Comparison of ENCODE assay signal across 29 cellular contexts in the genomic region with DNA sequence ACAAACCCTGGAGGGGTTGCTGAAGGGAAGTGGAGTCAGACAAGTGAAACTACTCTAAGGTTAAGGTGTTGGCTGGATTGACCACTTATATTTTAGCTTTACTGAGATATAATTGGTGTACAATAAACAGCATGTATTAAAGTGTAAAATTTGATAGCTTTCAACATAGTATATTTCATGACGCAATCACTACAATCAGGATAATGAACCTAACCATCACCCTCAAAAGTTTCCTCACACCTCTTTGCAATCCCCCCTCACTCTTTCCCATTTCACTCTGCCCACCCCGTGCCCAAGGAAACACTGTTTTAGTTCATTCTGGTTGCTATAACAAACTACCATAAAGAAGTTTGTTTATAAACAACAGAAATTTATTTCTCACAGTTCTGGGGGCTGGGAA.
"Had no signal": no experiment of that assay in that cellular context is flagged by ENCODE, and none has a peak within 500 bp of the region (broad histone marks: within the 10 kb centered on the region; RNA-seq: fewer than 3 reads in every experiment).

No MANE protein-coding gene starts in this region.

- H3K4me1 Mint-ChIP-seq: stimulated activated memory B cell treated with anti-CD40 and anti-IgM and Interleukin-4, amounts not matched to agents 10 μg/mL and 1 μg/mL and 100 μg/mL, for 72 hours had no signal

- H3K36me3 Mint-ChIP-seq: stimulated activated effector memory CD8-positive, alpha-beta T cell treated with anti-CD3 and anti-CD28 coated beads, Interleukin-12 subunit alpha, Interleukin-12 subunit beta, amount 100 ng/mL, for 72 hours; stimulated activated memory B cell treated with anti-CD40 and anti-IgM and Interleukin-4, amounts not matched to agents 10 μg/mL and 1 μg/mL and 100 μg/mL, for 72 hours; type B pancreatic cell had no signal

- ATAC-seq: stimulated activated effector memory CD8-positive, alpha-beta T cell treated with anti-CD3 and anti-CD28 coated beads, Interleukin-12 subunit alpha, Interleukin-12 subunit beta, amount 100 ng/mL, for 72 hours; stimulated activated naive B cell treated with anti-CD40 and anti-IgM and Interleukin-4, amounts not matched to agents 10 μg/mL and 1 μg/mL and 100 μg/mL, for 72 hours; stimulated activated naive CD8-positive, alpha-beta T cell treated with anti-CD3 and anti-CD28 coated beads, Interleukin-15, amount 100 ng/mL, for 72 hours; stimulated activated naive CD8-positive, alpha-beta T cell treated with anti-CD3 and anti-CD28 coated beads, Interleukin-15, Interleukin-2, amounts not matched to agents 100 U/mL and 50 U/mL, for 24 hours; upper lobe of right lung had no signal

- H3K4me1 ChIP-seq: stomach, suprapubic skin, testis, thyroid gland, tibial artery, tibial nerve, transverse colon, upper lobe of left lung, upper lobe of right lung, uterus, vagina had no signal

- H3K27ac ChIP-seq: stomach, suprapubic skin, testis, thoracic aorta, thyroid gland, tibial artery, tibial nerve, transverse colon, upper lobe of left lung, upper lobe of right lung, uterus, vagina had no signal

- H3K4me3 ChIP-seq: stomach, suprapubic skin, testis, thoracic aorta, thyroid gland, tibial artery, tibial nerve, transverse colon, upper lobe of left lung, upper lobe of right lung, uterus, vagina had no signal

- H3K27me3 Mint-ChIP-seq: stimulated activated memory B cell treated with anti-CD40 and anti-IgM and Interleukin-4, amounts not matched to agents 10 μg/mL and 1 μg/mL and 100 μg/mL, for 72 hours; stimulated activated naive CD8-positive, alpha-beta T cell treated with anti-CD3 and anti-CD28 coated beads, Interleukin-15, amount 100 ng/mL, for 72 hours; stimulated activated naive CD8-positive, alpha-beta T cell treated with anti-CD3 and anti-CD28 coated beads, Interleukin-15, Interleukin-2, amounts not matched to agents 100 ng/mL and 50 ng/mL, for 24 hours; type B pancreatic cell had no signal

- H3K27me3 ChIP-seq: stomach, suprapubic skin, testis, thyroid gland, tibial artery, tibial nerve, transverse colon, upper lobe of left lung, upper lobe of right lung, uterus, vagina had no signal

- FAIRE-seq: urothelium cell line had no signal

- DNase-seq: stimulated activated CD4-positive, alpha-beta T cell treated with anti-CD3 and anti-CD28 coated beads, Interleukin-2, amount 100 ng/mL, for 48 hours; stimulated activated CD4-positive, alpha-beta T cell treated with anti-CD3 and anti-CD28 coated beads, Interleukin-4, amount 100 ng/mL, for 1 hour; stimulated activated CD4-positive, alpha-beta T cell treated with anti-CD3 and anti-CD28 coated beads, Interleukin-4, amount 100 ng/mL, for 24 hours; stimulated activated CD4-positive, alpha-beta T cell treated with anti-CD3 and anti-CD28 coated beads, Interleukin-4, amount 100 ng/mL, for 4 hours; stimulated activated CD8-positive, alpha-beta memory T cell treated with anti-CD3 and anti-CD28 coated beads, Interleukin-4, amount 100 ng/mL, for 48 hours; stimulated activated naive B cell treated with anti-CD40 and anti-IgM and Interleukin-4, amounts not matched to agents 10 μg/mL and 1 μg/mL and 100 μg/mL, for 72 hours; stimulated activated naive CD4-positive, alpha-beta T cell; stimulated activated naive CD4-positive, alpha-beta T cell treated with Interleukin-2 at 50 U/mL for 16 hours; stimulated activated naive CD8-positive, alpha-beta T cell treated with anti-CD3 and anti-CD28 coated beads, Interleukin-15, amount 100 ng/mL, for 72 hours; stimulated activated naive CD8-positive, alpha-beta T cell treated with anti-CD3 and anti-CD28 coated beads, Interleukin-15, Interleukin-2, amounts not matched to agents 100 U/mL and 50 U/mL, for 24 hours; stomach; substantia nigra; testis; thyroid gland; tibial artery; transverse colon; trophoblast cell; upper lobe of left lung; upper lobe of right lung; uterus had no signal

- H3K9me3 ChIP-seq: suprapubic skin, testis, thoracic aorta, thyroid gland, tibial artery, tibial nerve, transverse colon, upper lobe of left lung, upper lobe of right lung, uterus, vagina had no signal

- H3K4me3 Mint-ChIP-seq: stimulated activated effector memory CD8-positive, alpha-beta T cell treated with anti-CD3 and anti-CD28 coated beads, Interleukin-12 subunit alpha, Interleukin-12 subunit beta, amount 100 ng/mL, for 72 hours; stimulated activated memory B cell treated with anti-CD40 and anti-IgM and Interleukin-4, amounts not matched to agents 10 μg/mL and 1 μg/mL and 100 μg/mL, for 72 hours; stimulated activated naive B cell treated with anti-CD40 and anti-IgM and Interleukin-4, amounts not matched to agents 10 μg/mL and 1 μg/mL and 100 μg/mL, for 72 hours; stimulated activated naive CD8-positive, alpha-beta T cell treated with anti-CD3 and anti-CD28 coated beads, Interleukin-15, amount 100 ng/mL, for 72 hours; stimulated activated naive CD8-positive, alpha-beta T cell treated with anti-CD3 and anti-CD28 coated beads, Interleukin-15, Interleukin-2, amounts not matched to agents 100 ng/mL and 50 ng/mL, for 24 hours; type B pancreatic cell had no signal

- H3K27ac Mint-ChIP-seq: stimulated activated effector memory CD8-positive, alpha-beta T cell treated with anti-CD3 and anti-CD28 coated beads, Interleukin-12 subunit alpha, Interleukin-12 subunit beta, amount 100 ng/mL, for 72 hours; stimulated activated memory B cell treated with anti-CD40 and anti-IgM and Interleukin-4, amounts not matched to agents 10 μg/mL and 1 μg/mL and 100 μg/mL, for 72 hours; stimulated activated naive B cell treated with anti-CD40 and anti-IgM and Interleukin-4, amounts not matched to agents 10 μg/mL and 1 μg/mL and 100 μg/mL, for 72 hours; stimulated activated naive CD8-positive, alpha-beta T cell treated with anti-CD3 and anti-CD28 coated beads, Interleukin-15, amount 100 ng/mL, for 72 hours; stimulated activated naive CD8-positive, alpha-beta T cell treated with anti-CD3 and anti-CD28 coated beads, Interleukin-15, Interleukin-2, amounts not matched to agents 100 ng/mL and 50 ng/mL, for 24 hours; type B pancreatic cell had no signal

- H3K36me3 ChIP-seq: stomach, suprapubic skin, thoracic aorta, thyroid gland, tibial artery, tibial nerve, transverse colon, upper lobe of left lung, upper lobe of right lung, uterus, vagina had no signal
